ENCODE assay signal across 7 cellular contexts in genomic region chr12:31072962-31073361, GRCh38. TPM values are rescaled to one million over a fixed set of nuclear protein-coding genes. Genes with fewer than 3 reads are reported as not detected.
DNase-seq lines count a peak whose midpoint lies in the region; ATAC-seq, FAIRE-seq and TF ChIP-seq lines count a peak whose summit lies in the region.
"Not testable (repeated sequence)": the region's sequence is repeated elsewhere in the genome, so short reads cannot be mapped to it uniquely, and the experiment has no call there.

No MANE protein-coding gene starts in this region.

- not testable (repeated sequence) for H3K36me3 Mint-ChIP-seq in T-cell; astrocyte (ENCODE audit: low read depth, unreplicated experiment)

- peak overlapping the region; percentile 91; the same call in 1 of the 2 replicates for H3K4me3 ChIP-seq in GM12864 (ENCODE audit: low read depth, low read length)
- H3K4me3 ChIP-seq in astrocyte (ENCODE audit: insufficient read depth, low read depth, low read length): peak overlapping the region; percentile 90
- peak overlapping the region; percentile 50 to 84 (median 68) for H3K4me3 ChIP-seq in esophagus squamous epithelium
- peak overlapping the region; percentile 72 for H3K4me3 ChIP-seq in lower lobe of right lung

- CTCF ChIA-PET in T-cell (lab: Charles Lee): not testable (repeated sequence)

- peak overlapping the region; percentile 100 for H3K4me2 ChIP-seq in astrocyte (ENCODE audit: low read length)

- H3K4me1 Mint-ChIP-seq in T-cell: peaks cover 24 to 45% (median 40%) of the 10 kb centered on the region in 3 donors
- not testable (repeated sequence) for H3K4me1 Mint-ChIP-seq in astrocyte (ENCODE audit: low read depth, unreplicated experiment)

- not testable (repeated sequence) for H3K27ac ChIP-seq in astrocyte (ENCODE audit: low read depth, low read length); lower lobe of right lung
- peak overlapping the region in 1 of 4 donors; percentile 95 for H3K27ac ChIP-seq in esophagus squamous epithelium

- H3K27me3 ChIP-seq in astrocyte (ENCODE audit: insufficient read depth, low read length); esophagus squamous epithelium; lower lobe of right lung (ENCODE audit: low read depth): not testable (repeated sequence)

- FAIRE-seq in astrocyte (lab: Jason Lieb, UNC): not testable (repeated sequence)

- not testable (repeated sequence) for H3K27me3 Mint-ChIP-seq in T-cell; astrocyte (ENCODE audit: low read depth, unreplicated experiment)

- DNase-seq in GM12864 (ENCODE audit: low read depth); T-cell; astrocyte (ENCODE audit: low read depth); esophagus squamous epithelium (lab: John Stamatoyannopoulos, UW); lower lobe of right lung: not testable (repeated sequence)
- DNase-seq in NCI-H1417 (lab: John Stamatoyannopoulos, UW) (peak; percentile 14 to 81 (median 76)), renal cortical epithelial cell (ENCODE audit: low read depth) (peak; percentile 2)

- not testable (repeated sequence) for H2AFZ ChIP-seq in astrocyte (ENCODE audit: low read depth, low read length)

- peak overlapping the region; percentile 97 to 99 (median 98) for H3K4me3 Mint-ChIP-seq in T-cell
- peak overlapping the region; percentile 92 for H3K4me3 Mint-ChIP-seq in astrocyte (ENCODE audit: unreplicated experiment)

- not testable (repeated sequence) for H3K4me1 ChIP-seq in astrocyte (ENCODE audit: insufficient read depth, low read length); lower lobe of right lung
- H3K4me1 ChIP-seq in esophagus squamous epithelium: peaks cover 0 to 35% (median 3%) of the 10 kb centered on the region in 3 donors

- peaks cover 20% of the 10 kb centered on the region for H3K79me2 ChIP-seq in astrocyte (ENCODE audit: insufficient read depth, low read length)

- not testable (repeated sequence) for H4K20me1 ChIP-seq in astrocyte (ENCODE audit: insufficient read depth, low read length)

- not testable (repeated sequence) for H3K36me3 ChIP-seq in astrocyte (ENCODE audit: insufficient read depth, low read length); esophagus squamous epithelium; lower lobe of right lung

- H3K9me3 Mint-ChIP-seq in T-cell; astrocyte (ENCODE audit: unreplicated experiment): not testable (repeated sequence)

- intact Hi-C loops in esophagus squamous epithelium (cut with DNase I); lower lobe of right lung (cut with DNase I): not testable (repeated sequence)

- not testable (repeated sequence) for TF ChIP-seq POLR2A in esophagus squamous epithelium (IDR thresholded peaks at IDR 0.05)

- H3K9ac ChIP-seq in astrocyte (ENCODE audit: low read length): peak overlapping the region; percentile 91

- POLR2A ChIA-PET in T-cell (lab: Charles Lee): not testable (repeated sequence)

- not testable (repeated sequence) for TF ChIP-seq CTCF in GM12864 (IDR thresholded peaks at IDR 0.05; ENCODE audit: low read depth, low read length, missing control alignments); astrocyte (IDR thresholded peaks at IDR 0.05; ENCODE audit: insufficient read depth, low read depth, low read length); esophagus squamous epithelium (IDR thresholded peaks at IDR 0.05); lower lobe of right lung (IDR thresholded peaks at IDR 0.05)

- WGBS in esophagus squamous epithelium, 2 donors: 41 to 52% methylated on average over 5 of the region's 6 CpGs

- not testable (repeated sequence) for ATAC-seq in T-cell (replicated peaks in 1 of 4)
- peak; percentile 2 to 32 for ATAC-seq in lower lobe of right lung

- H3K27ac Mint-ChIP-seq in T-cell: peak overlapping the region in 1 of 2 donors; percentile 48
- not testable (repeated sequence) for H3K27ac Mint-ChIP-seq in astrocyte (ENCODE audit: unreplicated experiment)

- not testable (repeated sequence) for H3K9me3 ChIP-seq in astrocyte (ENCODE audit: insufficient read depth, low read depth, low read length); esophagus squamous epithelium; lower lobe of right lung

RNA-seq across cellular contexts. Expression of gene DDX11, which starts 0.7 kb away (rescaled TPM):
- 100 to 1,000 TPM in 3 of 5 donors, 10 to 100 TPM in 2; 80.9 to 123 (median 108) TPM for total RNA-seq in T-cell
- 8.2 and 12.8 TPM in 2 replicates for total RNA-seq in astrocyte
- 10 to 100 TPM in 3 of 4 donors, 1 to 10 TPM in 1; 9.1 to 39.9 (median 23.5) TPM for total RNA-seq in esophagus squamous epithelium
- total RNA-seq in lower lobe of right lung: 8.9 TPM
- 10.8 and 19.8 TPM in 2 replicates for total RNA-seq in renal cortical epithelial cell
